In the genomic region with DNA sequence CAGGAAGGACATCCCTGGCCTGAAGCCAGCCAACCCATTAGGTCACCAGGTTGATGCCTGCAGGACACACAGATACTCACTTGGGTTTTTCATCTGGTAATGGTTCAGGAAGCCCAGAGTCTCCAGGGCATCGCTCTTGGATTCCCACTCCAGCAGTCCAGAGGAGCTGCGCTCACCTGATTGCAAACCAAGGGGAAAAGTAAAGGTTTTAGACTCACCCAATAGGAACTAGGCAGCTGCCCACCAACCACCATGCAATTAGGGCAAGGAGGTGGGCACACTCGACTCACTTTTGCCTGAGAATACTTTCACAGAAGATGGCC, we compare ENCODE assay signal across 1 cellular context.
TF ChIP-seq lines count a peak whose summit lies in the region.

No MANE protein-coding gene starts in this region.

TF ChIP-seq in A549, 52 proteins besides CTCF, POLR2A, EP300 and RAD21 (continued from another document):
- TF ChIP-seq EHF (CRISPR knock-in tag; IDR thresholded peaks at IDR 0.05) (0 out of 2 replicates have a peak, but pooled peaks have one; percentile 22), PBX3 (IDR thresholded peaks at IDR 0.05) (no peak)
